24 cellular contexts compared by ENCODE assay signal in genomic region chr13:103358245-103358932, GRCh38.
DNase-seq lines count a peak whose midpoint lies in the region; ATAC-seq, FAIRE-seq and TF ChIP-seq lines count a peak whose summit lies in the region.
"Had no signal": no experiment of that assay in that cellular context is flagged by ENCODE, and none has a peak within 500 bp of the region (broad histone marks: within the 10 kb centered on the region; RNA-seq: fewer than 3 reads in every experiment).

No MANE protein-coding gene starts in this region.

- no peak overlapping the region for H3K4me3 Mint-ChIP-seq in GM23338
- H3K4me3 Mint-ChIP-seq: CD14-positive monocyte; CD4-positive, alpha-beta T cell; CD8-positive, alpha-beta memory T cell had no signal

- peaks cover 12% of the 10 kb centered on the region for H3K4me1 Mint-ChIP-seq in GM23338
- H3K4me1 Mint-ChIP-seq: CD14-positive monocyte; CD8-positive, alpha-beta memory T cell had no signal

- DNase-seq in GM23338 (ENCODE audit: low spot score) (no peak), NCI-H146 treated with DMSO at 0.1 percent for 48 hours (lab: John Stamatoyannopoulos, UW; ENCODE audit: unreplicated experiment) (peak; percentile 80), left colon (no peak), small intestine (peak; percentile 23), SIG-M5 treated with dmso at 0.1 percent for 504 hours (lab: John Stamatoyannopoulos, UW; ENCODE audit: unreplicated experiment) (no peak), prostate gland (ENCODE audit: low spot score) (no peak)
- DNase-seq: 8988T; ACHN; AML-193; BE2C; CD4-positive, alpha-beta T cell; CD8-positive, alpha-beta memory T cell; COR-L47; DMS153; DND-41; H7; HCEC 1CT had no signal

- peaks cover 9% of the 10 kb centered on the region; the same call in 1 of the 2 replicates for H3K9me2 ChIP-seq in GM23338 (ENCODE audit: insufficient read depth)

- peak overlapping the region; percentile 66; the same call in 1 of the 2 replicates for H3K27ac Mint-ChIP-seq in GM23338
- H3K27ac Mint-ChIP-seq: CD14-positive monocyte; CD4-positive, alpha-beta T cell; CD8-positive, alpha-beta memory T cell had no signal

- FAIRE-seq in small intestine (lab: Jason Lieb, UNC) = no peak
- FAIRE-seq: A549, G401.6, GM12892, H1 had no signal

- H3K27me3 ChIP-seq in GM23338 (ENCODE audit: insufficient read depth) (no peaks in the 10 kb centered on the region), small intestine (ENCODE audit: control insufficient read depth in 2 of 2, insufficient read depth in 2 of 2, low read length in 2 of 2) (no peaks in the 10 kb centered on the region), prostate gland (replicated peaks; ENCODE audit: insufficient read depth) (no peaks in the 10 kb centered on the region)
- H3K27me3 ChIP-seq: BE2C; BLaER1 treated with 17β-estradiol and CSF1 and Interleukin-3, amounts not matched to agents 10 nM and 100 nM had no signal

- H3F3A ChIP-seq in GM23338 (replicated peaks; ENCODE audit: low read depth) = no peaks in the 10 kb centered on the region

- H3K36me3 Mint-ChIP-seq in GM23338 (ENCODE audit: low read depth) = no peaks in the 10 kb centered on the region
- H3K36me3 Mint-ChIP-seq: CD14-positive monocyte; CD8-positive, alpha-beta memory T cell had no signal

- H3K36me3 ChIP-seq in GM23338 (ENCODE audit: insufficient read depth) = no peaks in the 10 kb centered on the region
- no peaks in the 10 kb centered on the region for H3K36me3 ChIP-seq in small intestine (ENCODE audit: control insufficient read depth in 2 of 2, insufficient read depth in 2 of 2, low read length in 2 of 2)
- no peaks in the 10 kb centered on the region for H3K36me3 ChIP-seq in prostate gland
- H3K36me3 ChIP-seq: BE2C; BLaER1 treated with 17β-estradiol and CSF1 and Interleukin-3, amounts not matched to agents 10 nM and 100 nM had no signal

- peaks cover 3% of the 10 kb centered on the region for H3K27me3 Mint-ChIP-seq in GM23338 (ENCODE audit: insufficient read depth, low read depth, poor library complexity)
- H3K27me3 Mint-ChIP-seq: CD4-positive, alpha-beta T cell had no signal

- H3K4me2 ChIP-seq in GM23338 = peak overlapping the region; percentile 4; the same call in 1 of the 2 replicates
- H3K4me2 ChIP-seq: A549; BLaER1 treated with 17β-estradiol and CSF1 and Interleukin-3, amounts not matched to agents 10 nM and 100 nM had no signal

- H3K9me3 ChIP-seq in small intestine (ENCODE audit: control insufficient read depth, low read depth) (no peaks in the 10 kb centered on the region), prostate gland (no peaks in the 10 kb centered on the region)
- H3K9me3 ChIP-seq: A549; BE2C; BLaER1 treated with 17β-estradiol and CSF1 and Interleukin-3, amounts not matched to agents 10 nM and 100 nM had no signal

- H3K27ac ChIP-seq in GM23338 (ENCODE audit: low read depth) (no peak overlapping the region), small intestine (ENCODE audit: low read depth in 1 of 2, low read length in 1 of 2) (no peak overlapping the region), prostate gland (no peak overlapping the region)
- H3K27ac ChIP-seq: A549; BLaER1 treated with 17β-estradiol and CSF1 and Interleukin-3, amounts not matched to agents 10 nM and 100 nM had no signal

- H3K4me3 ChIP-seq in GM23338 = no peak overlapping the region
- no peak overlapping the region for H3K4me3 ChIP-seq in small intestine (ENCODE audit: low read depth in 1 of 2, low read length in 2 of 2)
- H3K4me3 ChIP-seq in prostate gland = no peak overlapping the region
- H3K4me3 ChIP-seq: A549; BLaER1 treated with 17β-estradiol and CSF1 and Interleukin-3, amounts not matched to agents 10 nM and 100 nM had no signal

- intact Hi-C loops in left colon (cut with DNase I, micrococcal nuclease) = no loop called here
- intact Hi-C loops in prostate gland (cut with DNase I) = no loop called here

- no peak overlapping the region for H2AFZ ChIP-seq in GM23338

- no peaks in the 10 kb centered on the region for H3K79me2 ChIP-seq in GM23338 (replicated peaks; ENCODE audit: insufficient read depth)

- TF ChIP-seq CTCF in GM23338 (conservative IDR thresholded peaks at IDR 0.05; ENCODE audit: low read depth in 2 of 2) = no peak
- no peak for TF ChIP-seq CTCF in prostate gland (IDR thresholded peaks at IDR 0.05)

- no peaks in the 10 kb centered on the region for H4K20me1 ChIP-seq in GM23338 (replicated peaks; ENCODE audit: insufficient read depth)
- H4K20me1 ChIP-seq: BLaER1 treated with 17β-estradiol and CSF1 and Interleukin-3, amounts not matched to agents 10 nM and 100 nM had no signal

- H3K4me1 ChIP-seq in GM23338 (ENCODE audit: insufficient read depth) (peaks cover 8% of the 10 kb centered on the region; the same call in 1 of the 2 replicates), small intestine (ENCODE audit: control insufficient read depth in 2 of 2, insufficient read depth in 1 of 2, low read depth in 1 of 2, low read length in 1 of 2) (no peaks in the 10 kb centered on the region), prostate gland (replicated peaks) (no peaks in the 10 kb centered on the region)
- H3K4me1 ChIP-seq: A549; BE2C; BLaER1 treated with 17β-estradiol and CSF1 and Interleukin-3, amounts not matched to agents 10 nM and 100 nM had no signal

- no peaks in the 10 kb centered on the region for H3K9me3 Mint-ChIP-seq in GM23338

- WGBS in small intestine, 3 donors = 13 to 40% (median 20%) methylated on average over 6 of the region's 6 CpGs
- 56% methylated on average over 6 of the region's 6 CpGs for WGBS in prostate gland

- TF ChIP-seq POLR2A in prostate gland (IDR thresholded peaks at IDR 0.05) = no peak

- ATAC-seq in GM23338 (no peak), left colon (peak; percentile 92), HG03469 (IDR thresholded peaks at IDR 0.05; ENCODE audit: unreplicated experiment) (no peak)
- ATAC-seq: A549 had no signal

TF ChIP-seq in GM23338, 12 proteins besides CTCF, POLR2A, EP300 and RAD21 (continues in another document):
- TF ChIP-seq POLR2AphosphoS5 (IDR thresholded peaks at IDR 0.05; ENCODE audit: low read depth) (no peak), CREB1 (CRISPR knock-in tag; IDR thresholded peaks at IDR 0.05; ENCODE audit: low read depth) (no peak), EZH2 (IDR thresholded peaks at IDR 0.05; ENCODE audit: low read depth, unreplicated experiment) (no peak), ETS1 (IDR thresholded peaks at IDR 0.05) (no peak), ZNF331 (CRISPR knock-in tag; IDR thresholded peaks at IDR 0.05; ENCODE audit: low read depth) (no peak), NANOG (IDR thresholded peaks at IDR 0.05; ENCODE audit: borderline replicate concordance) (no peak)

Comparison
In these comparisons a context has a peak if more than half of its experiments do, and no peak if none do; other contexts are left out.
1. DNase-seq: peak in NCI-H146 treated with DMSO at 0.1 percent for 48 hours (single experiment) and small intestine (single experiment); none in GM23338 (single experiment), left colon (0 of 2), SIG-M5 treated with dmso at 0.1 percent for 504 hours (single experiment) and prostate gland (single experiment).